8 cellular contexts compared by ENCODE assay signal in genomic region chr10:93680414-93681047, GRCh38. TPM values are rescaled to one million over a fixed set of nuclear protein-coding genes. Genes with fewer than 3 reads are reported as not detected.
DNase-seq lines count a peak whose midpoint lies in the region; ATAC-seq and TF ChIP-seq lines count a peak whose summit lies in the region.

No MANE protein-coding gene starts in this region.

- H3K36me3 ChIP-seq in heart left ventricle, result peaks cover 0 to 96% (median 73%) of the 10 kb centered on the region in 9 donors
- H3K36me3 ChIP-seq in right atrium auricular region, result peaks cover 20% of the 10 kb centered on the region
- no peaks in the 10 kb centered on the region for H3K36me3 ChIP-seq in neural cell (ENCODE audit: insufficient read depth, low read length)

- no peaks in the 10 kb centered on the region for H3F3A ChIP-seq in neural cell (ENCODE audit: insufficient read depth, low read length, poor library complexity, severe bottlenecking)

- no peak overlapping the region for H3K4me2 ChIP-seq in neural cell (ENCODE audit: low read length)

- H3K27ac Mint-ChIP-seq in activated T-helper 1 cell treated with anti-CD3 and anti-CD28 coated beads, Interleukin-12 subunit alpha, Interleukin-12 subunit beta, Interleukin-2, Interleukin-4 antibody, amounts not matched to agents 30 ng/mL and 10 ng/mL and 1 ng/mL, durations not matched to agents 14 hours and 24 hours and 36 hours, result no peak overlapping the region

- H3K4me1 Mint-ChIP-seq in activated T-helper 1 cell treated with anti-CD3 and anti-CD28 coated beads, Interleukin-12 subunit alpha, Interleukin-12 subunit beta, Interleukin-2, Interleukin-4 antibody, amounts not matched to agents 30 ng/mL and 10 ng/mL and 1 ng/mL, durations not matched to agents 14 hours and 24 hours and 36 hours (ENCODE audit: low read depth), result no peaks in the 10 kb centered on the region

- H3K9me3 Mint-ChIP-seq in activated T-helper 1 cell treated with anti-CD3 and anti-CD28 coated beads, Interleukin-12 subunit alpha, Interleukin-12 subunit beta, Interleukin-2, Interleukin-4 antibody, amounts not matched to agents 30 ng/mL and 10 ng/mL and 1 ng/mL, durations not matched to agents 14 hours and 24 hours and 36 hours, result no peaks in the 10 kb centered on the region

- DNase-seq in heart left ventricle (no peak), right atrium auricular region (ENCODE audit: low spot score) (no peak), NCI-H69 (lab: John Stamatoyannopoulos, UW) (peak; percentile 46), cerebellum (ENCODE audit: low spot score) (peak; percentile 29)
- DNase-seq in activated T-cell treated with anti-CD3 and anti-CD28 coated beads, Interleukin-2, amount 50 U/mL, for 48 hours, result no peak
- DNase-seq in activated T-helper 1 cell treated with anti-CD3 and anti-CD28 coated beads, Interleukin-12 subunit alpha, Interleukin-12 subunit beta, Interleukin-2, Interleukin-4 antibody, amounts not matched to agents 30 ng/mL and 10 ng/mL and 1 ng/mL, durations not matched to agents 14 hours and 24 hours and 36 hours (ENCODE audit: low spot score), result no peak

- peak; percentile 91 for TF ChIP-seq RAD21 in neural cell (conservative IDR thresholded peaks at IDR 0.05)

- TF ChIP-seq EP300 in neural cell (conservative IDR thresholded peaks at IDR 0.05; ENCODE audit: poor library complexity, severe bottlenecking), result no peak

- H3K79me2 ChIP-seq in neural cell (replicated peaks; ENCODE audit: insufficient read depth, low read length), result no peaks in the 10 kb centered on the region

- intact Hi-C loops in heart left ventricle (cut with DNase I), result loop anchor here in 8 of 10 donors (2.0 to 10.0 kb wide), 7 partner anchors 123 to 306 kb away; no protein-coding TSS in a partner anchor
- intact Hi-C loops in activated T-helper 1 cell treated with anti-CD3 and anti-CD28 coated beads, Interleukin-12 subunit alpha, Interleukin-12 subunit beta, Interleukin-2, Interleukin-4 antibody, amounts not matched to agents 30 ng/mL and 10 ng/mL and 1 ng/mL, durations not matched to agents 14 hours and 24 hours and 36 hours (cut with micrococcal nuclease), result loop anchor here (1.0 kb wide), 1 partner anchor 125 kb away; no protein-coding TSS in a partner anchor

- H3K27me3 Mint-ChIP-seq in activated T-helper 1 cell treated with anti-CD3 and anti-CD28 coated beads, Interleukin-12 subunit alpha, Interleukin-12 subunit beta, Interleukin-2, Interleukin-4 antibody, amounts not matched to agents 30 ng/mL and 10 ng/mL and 1 ng/mL, durations not matched to agents 14 hours and 24 hours and 36 hours (ENCODE audit: insufficient read depth), result no peaks in the 10 kb centered on the region

- no peak overlapping the region for H3K9ac ChIP-seq in neural cell (ENCODE audit: low read length)

- peak in 1 of 4 donors; percentile 68 for ATAC-seq in heart left ventricle
- no peak for ATAC-seq in HG03439 (IDR thresholded peaks at IDR 0.05; ENCODE audit: unreplicated experiment)

- no peak overlapping the region for H3K4me3 Mint-ChIP-seq in activated T-helper 1 cell treated with anti-CD3 and anti-CD28 coated beads, Interleukin-12 subunit alpha, Interleukin-12 subunit beta, Interleukin-2, Interleukin-4 antibody, amounts not matched to agents 30 ng/mL and 10 ng/mL and 1 ng/mL, durations not matched to agents 14 hours and 24 hours and 36 hours

- H3K27me3 ChIP-seq in heart left ventricle (no peaks in the 10 kb centered on the region), right atrium auricular region (no peaks in the 10 kb centered on the region), neural cell (ENCODE audit: insufficient read depth, low read depth, low read length) (no peaks in the 10 kb centered on the region)

- no peaks in the 10 kb centered on the region for H3K9me2 ChIP-seq in neural cell (ENCODE audit: insufficient read depth, low read length)

- 57 to 77% (median 63%) methylated on average over 4 of the region's 4 CpGs for WGBS in heart left ventricle, 4 donors

- H3K9me3 ChIP-seq in heart left ventricle (no peaks in the 10 kb centered on the region), right atrium auricular region (no peaks in the 10 kb centered on the region), neural cell (ENCODE audit: low read length) (no peaks in the 10 kb centered on the region)

- peaks cover 8% of the 10 kb centered on the region for H3K36me3 Mint-ChIP-seq in activated T-helper 1 cell treated with anti-CD3 and anti-CD28 coated beads, Interleukin-12 subunit alpha, Interleukin-12 subunit beta, Interleukin-2, Interleukin-4 antibody, amounts not matched to agents 30 ng/mL and 10 ng/mL and 1 ng/mL, durations not matched to agents 14 hours and 24 hours and 36 hours (ENCODE audit: low read depth)

- no peak overlapping the region for H3K4me3 ChIP-seq in heart left ventricle
- no peak overlapping the region for H3K4me3 ChIP-seq in right atrium auricular region
- H3K4me3 ChIP-seq in neural cell (ENCODE audit: low read length), result no peak overlapping the region

- no peak for TF ChIP-seq POLR2A in heart left ventricle (IDR thresholded peaks at IDR 0.05)

- H3K4me1 ChIP-seq in heart left ventricle (no peaks in the 10 kb centered on the region), right atrium auricular region (no peaks in the 10 kb centered on the region)

- peak in 10 of 12 donors; percentile 26 to 52 (median 42) for TF ChIP-seq CTCF in heart left ventricle (IDR thresholded peaks at IDR 0.05)
- peak in 1 of 2 donors; percentile 54 for TF ChIP-seq CTCF in right atrium auricular region (IDR thresholded peaks at IDR 0.05)
- peak; percentile 84 for TF ChIP-seq CTCF in neural cell (IDR thresholded peaks at IDR 0.05; ENCODE audit: poor library complexity, severe bottlenecking)

- H3K27ac ChIP-seq in heart left ventricle (no peak overlapping the region), right atrium auricular region (no peak overlapping the region), neural cell (ENCODE audit: low read length) (no peak overlapping the region)

- no peaks in the 10 kb centered on the region for H4K20me1 ChIP-seq in neural cell (ENCODE audit: insufficient read depth)

- H2AFZ ChIP-seq in neural cell (ENCODE audit: low read depth, low read length), result no peak overlapping the region

TF ChIP-seq in neural cell, 6 proteins besides CTCF, POLR2A, EP300 and RAD21:
- TF ChIP-seq TAF1 (IDR thresholded peaks at IDR 0.05; ENCODE audit: low read depth) (no peak), MXI1 (conservative IDR thresholded peaks at IDR 0.05; ENCODE audit: poor library complexity, severe bottlenecking) (peak; percentile 17), SMC3 (conservative IDR thresholded peaks at IDR 0.05; ENCODE audit: poor library complexity) (peak; percentile 91), POLR2AphosphoS5 (IDR thresholded peaks at IDR 0.05) (no peak)

RNA-seq across cellular contexts. Expression of gene FRA10AC1, which starts 21.9 kb away (rescaled TPM):
- total RNA-seq in heart left ventricle (10 to 100 TPM in 6 of 9 donors, 1 to 10 TPM in 3; 5.0 to 20.4 (median 12.2) TPM), right atrium auricular region (1 to 10 TPM; 8.0 to 9.2 TPM), cerebellum (42.2 TPM)
- polyA plus RNA-seq in heart left ventricle (10 to 100 TPM in 1 of 2 donors, 1 to 10 TPM in 1; 8.4 to 16.5 TPM), neural cell (15.7 and 22.8 TPM in 2 replicates)
- polyA minus RNA-seq in neural cell, result 22.9 and 26.6 TPM in 2 replicates
- total RNA-seq in activated T-helper 1 cell treated with anti-CD3 and anti-CD28 coated beads, Interleukin-12 subunit alpha, Interleukin-12 subunit beta, Interleukin-2, Interleukin-4 antibody, amounts not matched to agents 30 ng/mL and 10 ng/mL and 1 ng/mL, durations not matched to agents 14 hours and 24 hours and 36 hours, result 25.9 and 28.2 TPM in 2 replicates

Comparison
In these comparisons a context has a peak if more than half of its experiments do, and no peak if none do; other contexts are left out.
1. DNase-seq: peak in NCI-H69 (single experiment) and cerebellum (single experiment); none in heart left ventricle (0 of 5), right atrium auricular region (single experiment), activated T-cell treated with anti-CD3 and anti-CD28 coated beads, Interleukin-2, amount 50 U/mL, for 48 hours (0 of 2) and activated T-helper 1 cell treated with anti-CD3 and anti-CD28 coated beads, Interleukin-12 subunit alpha, Interleukin-12 subunit beta, Interleukin-2, Interleukin-4 antibody, amounts not matched to agents 30 ng/mL and 10 ng/mL and 1 ng/mL, durations not matched to agents 14 hours and 24 hours and 36 hours (single experiment).